Comparison of ENCODE assay signal across 22 cellular contexts in the genomic region with DNA sequence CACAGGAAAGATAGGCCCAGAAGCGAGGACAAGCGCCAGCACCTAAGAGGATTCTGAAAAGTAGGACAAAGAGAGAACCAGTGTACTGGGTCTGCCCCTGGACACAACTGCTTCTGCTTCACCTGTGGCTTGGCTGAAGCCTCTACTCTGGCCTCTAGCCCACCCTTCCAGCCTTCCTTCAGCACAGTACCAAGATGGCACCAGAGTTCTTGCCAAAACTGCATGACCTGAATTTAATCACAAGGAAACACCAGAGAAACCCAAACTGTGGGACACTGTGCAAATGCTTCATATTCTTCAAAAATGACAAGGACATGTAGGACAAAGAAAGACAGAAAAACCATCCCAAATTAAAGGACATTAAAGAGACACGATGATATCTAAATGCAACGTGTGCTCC.
DNase-seq lines count a peak whose midpoint lies in the region; ATAC-seq, FAIRE-seq and TF ChIP-seq lines count a peak whose summit lies in the region.
"Had no signal": no experiment of that assay in that cellular context is flagged by ENCODE, and none has a peak within 500 bp of the region (broad histone marks: within the 10 kb centered on the region; RNA-seq: fewer than 3 reads in every experiment).

No MANE protein-coding gene starts in this region.

- H3K9me2 ChIP-seq in GM23248 (ENCODE audit: insufficient read depth): no peaks in the 10 kb centered on the region

- H3K18ac ChIP-seq in H1 (ENCODE audit: extremely low read depth, low read length): no peak overlapping the region

- H3K9me3 Mint-ChIP-seq in natural killer cell: no peaks in the 10 kb centered on the region
- H3K9me3 Mint-ChIP-seq in natural killer cell treated with Interleukin-12 subunit alpha and Interleukin-12 subunit beta and Interleukin-15 and Interleukin-18, amount 100 ng/mL, for 72 hours: no peaks in the 10 kb centered on the region
- no peaks in the 10 kb centered on the region for H3K9me3 Mint-ChIP-seq in nephron
- H3K9me3 Mint-ChIP-seq: CD4-positive, alpha-beta memory T cell had no signal

- H3K27ac ChIP-seq in H1 (ENCODE audit: low read depth, low read length) (no peak overlapping the region), GM23248 (no peak overlapping the region)
- H3K27ac ChIP-seq: A549 had no signal

- H4K5ac ChIP-seq in H1 (ENCODE audit: insufficient read length, low read depth, low read length): no peak overlapping the region

- no peak overlapping the region for H2AK5ac ChIP-seq in H1 (ENCODE audit: low read depth, low read length)

- no peaks in the 10 kb centered on the region for H3K79me1 ChIP-seq in H1 (ENCODE audit: low read depth, low read length)

- no peak for FAIRE-seq in H1 (lab: Jason Lieb, UNC)
- FAIRE-seq: GM12878 had no signal

- H3K36me3 Mint-ChIP-seq in natural killer cell (peaks cover 19% of the 10 kb centered on the region), nephron (ENCODE audit: low read depth) (peaks cover 64% of the 10 kb centered on the region)
- peaks cover 17% of the 10 kb centered on the region for H3K36me3 Mint-ChIP-seq in natural killer cell treated with Interleukin-12 subunit alpha and Interleukin-12 subunit beta and Interleukin-15 and Interleukin-18, amount 100 ng/mL, for 72 hours

- peak overlapping the region; percentile 88 to 89 for H3K27ac Mint-ChIP-seq in natural killer cell
- H3K27ac Mint-ChIP-seq in natural killer cell treated with Interleukin-12 subunit alpha and Interleukin-12 subunit beta and Interleukin-15 and Interleukin-18, amount 100 ng/mL, for 72 hours: no peak overlapping the region
- H3K27ac Mint-ChIP-seq in nephron: peak overlapping the region in 2 of 3 experiments; percentile 40 to 41

- H3K27me3 Mint-ChIP-seq in natural killer cell (ENCODE audit: low read depth in 2 of 2) (no peaks in the 10 kb centered on the region), nephron (ENCODE audit: low read depth) (no peaks in the 10 kb centered on the region)
- no peaks in the 10 kb centered on the region for H3K27me3 Mint-ChIP-seq in natural killer cell treated with Interleukin-12 subunit alpha and Interleukin-12 subunit beta and Interleukin-15 and Interleukin-18, amount 100 ng/mL, for 72 hours
- H3K27me3 Mint-ChIP-seq: CD4-positive, alpha-beta memory T cell had no signal

- H3K27me3 ChIP-seq in H1 (replicated peaks in 1 of 4; ENCODE audit: control insufficient read depth in 3 of 4, extremely low read depth in 1 of 4, insufficient read depth in 3 of 4, low read length in 3 of 4) (no peaks in the 10 kb centered on the region), GM23248 (replicated peaks; ENCODE audit: insufficient read depth) (no peaks in the 10 kb centered on the region)
- H3K27me3 ChIP-seq: BE2C had no signal

- H3K4me1 Mint-ChIP-seq in natural killer cell: peaks cover 85 to 91% of the 10 kb centered on the region in 2 donors
- H3K4me1 Mint-ChIP-seq in natural killer cell treated with Interleukin-12 subunit alpha and Interleukin-12 subunit beta and Interleukin-15 and Interleukin-18, amount 100 ng/mL, for 72 hours (ENCODE audit: low read depth in 2 of 2): peaks cover 62 to 72% of the 10 kb centered on the region in 2 donors
- peaks cover 50% of the 10 kb centered on the region for H3K4me1 Mint-ChIP-seq in nephron

- H3K4me1 ChIP-seq in H1 (replicated peaks in 1 of 4; ENCODE audit: control insufficient read depth in 3 of 4, insufficient read depth in 4 of 4, low read length in 3 of 4) (peaks cover 0 to 6% (median 2%) of the 10 kb centered on the region in 4 experiments; a peak in 3 of 7 replicates), GM23248 (ENCODE audit: insufficient read depth) (peaks cover 27% of the 10 kb centered on the region)

- TF ChIP-seq CTCF in natural killer cell (IDR thresholded peaks at IDR 0.05) (no peak), H1 (IDR thresholded peaks at IDR 0.05; ENCODE audit: control extremely low read depth in 1 of 3, insufficient read depth in 1 of 3, low read depth in 1 of 3, low read length in 3 of 3) (no peak), nephron (IDR thresholded peaks at IDR 0.05; ENCODE audit: unreplicated experiment in 3 of 3) (no peak)

- no peak overlapping the region; the same call in 1 of the 2 replicates for H2BK5ac ChIP-seq in H1 (ENCODE audit: low read depth, low read length)

- H3F3A ChIP-seq in GM23248 (ENCODE audit: insufficient read depth): peaks cover 32% of the 10 kb centered on the region

- no peak overlapping the region for H3K4ac ChIP-seq in H1 (replicated peaks; ENCODE audit: insufficient read length, low read depth, low read length)

- CTCF ChIA-PET in H1 (lab: Charles Lee; ENCODE audit: partially characterized antibody): interaction anchor here (1.0 to 1.5 kb wide), 3 partner anchors 9 to 96 kb away, joined by 3 to 4 read pairs (median 4); no protein-coding TSS in a partner anchor

- intact Hi-C loops in natural killer cell (cut with micrococcal nuclease): no loop called here

- no peak overlapping the region for H3K4me3 ChIP-seq in H1 (ENCODE audit: extremely low read depth in 1 of 4, insufficient read depth in 2 of 4, low read depth in 3 of 4, low read length in 4 of 4)
- H3K4me3 ChIP-seq in GM23248: no peak overlapping the region
- H3K4me3 ChIP-seq: A549, GM12878 had no signal

- no peak overlapping the region for H3K23ac ChIP-seq in H1 (ENCODE audit: insufficient read length)

- in situ Hi-C loops in GM23248 (cut with MboI): no loop called here

- no peaks in the 10 kb centered on the region; the same call in 1 of the 2 replicates for H3K23me2 ChIP-seq in H1 (ENCODE audit: low read depth, low read length)

- 0 out of 2 replicates have a peak overlapping the region, but pooled peaks have one; percentile 42 for H4K8ac ChIP-seq in H1 (ENCODE audit: extremely low read depth, insufficient read depth, low read length)

- no peak overlapping the region for H3K14ac ChIP-seq in H1 (ENCODE audit: insufficient read length)

- POLR2A ChIA-PET in H1 (lab: Charles Lee; ENCODE audit: partially characterized antibody): no interaction called here

- H3K9me3 ChIP-seq in H1 (ENCODE audit: insufficient read depth in 2 of 2, low read depth in 1 of 2, low read length in 1 of 2) (no peaks in the 10 kb centered on the region), GM23248 (ENCODE audit: low read depth) (no peaks in the 10 kb centered on the region)
- H3K9me3 ChIP-seq: A549, BE2C had no signal

- H2AFZ ChIP-seq in H1 (ENCODE audit: low read length) (no peak overlapping the region), GM23248 (no peak overlapping the region)

- H3K36me3 ChIP-seq in H1 (ENCODE audit: control insufficient read depth in 2 of 4, insufficient read depth in 4 of 4, low read length in 3 of 4) (peaks cover 0 to 7% (median 0%) of the 10 kb centered on the region in 4 experiments; a peak in 1 of 8 replicates), GM23248 (ENCODE audit: low read depth) (no peaks in the 10 kb centered on the region; the same call in 1 of the 2 replicates)
- H3K36me3 ChIP-seq: BE2C had no signal

- no peak for TF ChIP-seq RAD21 in H1 (IDR thresholded peaks at IDR 0.05 in 1 of 2, conservative IDR thresholded peaks at IDR 0.05 in 1 of 2; ENCODE audit: low read depth in 2 of 2, low read length in 2 of 2)

- H2BK20ac ChIP-seq in H1 (ENCODE audit: low read length): no peak overlapping the region

- no peak for TF ChIP-seq POLR2A in H1 (IDR thresholded peaks at IDR 0.05; ENCODE audit: control extremely low read depth in 1 of 2, low read depth in 2 of 2, low read length in 2 of 2)

- no peaks in the 10 kb centered on the region for H4K20me1 ChIP-seq in H1 (replicated peaks in 1 of 2; ENCODE audit: control insufficient read depth in 1 of 2, insufficient read depth in 2 of 2, low read length in 2 of 2)
- no peaks in the 10 kb centered on the region for H4K20me1 ChIP-seq in GM23248 (ENCODE audit: insufficient read depth)

- H3K9ac ChIP-seq in H1 (replicated peaks in 1 of 4; ENCODE audit: extremely low read depth in 1 of 4, low read depth in 3 of 4, low read length in 3 of 4) (no peak overlapping the region), GM23248 (no peak overlapping the region)

- ATAC-seq in natural killer cell (no peak), GM18907 (IDR thresholded peaks at IDR 0.05; ENCODE audit: unreplicated experiment) (no peak)
- no peak for ATAC-seq in natural killer cell treated with Interleukin-12 subunit alpha and Interleukin-12 subunit beta and Interleukin-15 and Interleukin-18, amount 100 ng/mL, for 72 hours
- ATAC-seq: A549, GM12878 had no signal

- no peak overlapping the region for H4K91ac ChIP-seq in H1 (replicated peaks; ENCODE audit: insufficient read length, low read length)

- no peak overlapping the region for H2BK12ac ChIP-seq in H1 (ENCODE audit: low read depth, low read length)

- no peak overlapping the region for H3K4me2 ChIP-seq in H1 (ENCODE audit: insufficient read depth in 1 of 2, low read depth in 2 of 2, low read length in 2 of 2)
- H3K4me2 ChIP-seq in GM23248 (ENCODE audit: unreplicated experiment): no peak overlapping the region
- H3K4me2 ChIP-seq: A549 had no signal

- H3K4me3 Mint-ChIP-seq in natural killer cell (no peak overlapping the region), nephron (no peak overlapping the region)
- H3K4me3 Mint-ChIP-seq in natural killer cell treated with Interleukin-12 subunit alpha and Interleukin-12 subunit beta and Interleukin-15 and Interleukin-18, amount 100 ng/mL, for 72 hours: no peak overlapping the region
- H3K4me3 Mint-ChIP-seq: CD4-positive, alpha-beta memory T cell had no signal

- TF ChIP-seq EP300 in H1 (IDR thresholded peaks at IDR 0.05; ENCODE audit: borderline replicate concordance in 1 of 2, low read depth in 2 of 2, low read length in 2 of 2): no peak

- H3K79me2 ChIP-seq in H1 (ENCODE audit: control insufficient read depth in 1 of 2, insufficient read depth in 2 of 2, low read length in 2 of 2) (no peaks in the 10 kb centered on the region), GM23248 (ENCODE audit: insufficient read depth) (peaks cover 9% of the 10 kb centered on the region; the same call in 1 of the 2 replicates)

- no peak overlapping the region for H3K56ac ChIP-seq in H1 (replicated peaks; ENCODE audit: insufficient read length, low read depth, low read length)

- no peak overlapping the region for H2BK120ac ChIP-seq in H1 (replicated peaks; ENCODE audit: low read depth, low read length)

- 93% methylated on average over 4 of the region's 4 CpGs; no CpG with 5 or more reads in 1 of the 2 experiments for WGBS in H1 (ENCODE audit: extremely low coverage in 1 of 2, insufficient coverage in 1 of 2, insufficient read length in 1 of 2, insufficient replicate concordance in 2 of 2, low coverage in 1 of 2, low lambda C conversion rate in 2 of 2, missing lambda C conversion rate in 1 of 2), 2 experiments
- 89 to 97% methylated on average over 4 of the region's 4 CpGs for WGBS in GM23248 (ENCODE audit: low coverage in 1 of 2, low lambda C conversion rate in 2 of 2, missing lambda C conversion rate in 2 of 2), 2 experiments

- DNase-seq in natural killer cell: no peak
- DNase-seq in natural killer cell treated with Interleukin-12 subunit alpha and Interleukin-12 subunit beta and Interleukin-15 and Interleukin-18, amount 100 ng/mL, for 72 hours (ENCODE audit: low spot score): no peak
- DNase-seq in H1 (ENCODE audit: low read depth in 1 of 2, low spot score in 2 of 2): no peak
- DNase-seq in SW480 (ENCODE audit: low spot score): no peak
- no peak for DNase-seq in GM23248
- DNase-seq: 8988T; ACHN; AML-193; BE2C; C1 segment of cervical spinal cord; Calu3; CD4-positive, alpha-beta memory T cell; COR-L47; DND-41; GDM1; GOT3; H7; HCEC 1CT had no signal

- no peak overlapping the region for H2BK15ac ChIP-seq in H1 (ENCODE audit: low read length)

Comparison
In these comparisons a context has a peak if more than half of its experiments do, and no peak if none do; other contexts are left out.
1. H3K27ac Mint-ChIP-seq: peak in natural killer cell (2 of 2) and nephron (2 of 3); none in natural killer cell treated with Interleukin-12 subunit alpha and Interleukin-12 subunit beta and Interleukin-15 and Interleukin-18, amount 100 ng/mL, for 72 hours (0 of 2).